In genomic region chr20:62633571-62634329, GRCh38 we compare ENCODE assay signal across 18 cellular contexts. TPM values are rescaled to one million over a fixed set of nuclear protein-coding genes. Genes with fewer than 3 reads are reported as not detected.
DNase-seq lines count a peak whose midpoint lies in the region; ATAC-seq and TF ChIP-seq lines count a peak whose summit lies in the region.
"Had no signal": no experiment of that assay in that cellular context is flagged by ENCODE, and none has a peak within 500 bp of the region (broad histone marks: within the 10 kb centered on the region; RNA-seq: fewer than 3 reads in every experiment).

No MANE protein-coding gene starts in this region.

- peaks cover 8% of the 10 kb centered on the region; the same call in 1 of the 2 replicates for H3K4me1 ChIP-seq in GM23338 (ENCODE audit: insufficient read depth)
- peaks cover 49% of the 10 kb centered on the region for H3K4me1 ChIP-seq in hepatocyte (ENCODE audit: insufficient read depth)
- no peaks in the 10 kb centered on the region for H3K4me1 ChIP-seq in smooth muscle cell (ENCODE audit: low read depth)

- H3K27ac Mint-ChIP-seq in GM23338 (no peak overlapping the region), T-helper 17 cell (peak overlapping the region; percentile 8)
- no peak overlapping the region for H3K27ac Mint-ChIP-seq in activated T-helper 1 cell treated with anti-CD3 and anti-CD28 coated beads, Interleukin-12 subunit alpha, Interleukin-12 subunit beta, Interleukin-2, Interleukin-4 antibody, amounts not matched to agents 30 ng/mL and 10 ng/mL and 1 ng/mL, durations not matched to agents 14 hours and 24 hours and 36 hours

- ATAC-seq in GM23338 (peak; percentile 9; the same call in 2 of the 3 replicates), T-helper 17 cell (no peak)
- ATAC-seq: SK-N-SH treated with all-trans-retinoic acid at 6 μM for 48 hours had no signal

- intact Hi-C loops in activated T-helper 1 cell treated with anti-CD3 and anti-CD28 coated beads, Interleukin-12 subunit alpha, Interleukin-12 subunit beta, Interleukin-2, Interleukin-4 antibody, amounts not matched to agents 30 ng/mL and 10 ng/mL and 1 ng/mL, durations not matched to agents 14 hours and 24 hours and 36 hours (cut with micrococcal nuclease), result no loop called here

- H3K9ac ChIP-seq in smooth muscle cell (ENCODE audit: low read depth), result no peak overlapping the region

- H3K27me3 Mint-ChIP-seq in GM23338 (ENCODE audit: insufficient read depth, low read depth, poor library complexity) (peaks cover 7% of the 10 kb centered on the region), T-helper 17 cell (peaks cover 29% of the 10 kb centered on the region)
- peaks cover 31% of the 10 kb centered on the region for H3K27me3 Mint-ChIP-seq in activated T-helper 1 cell treated with anti-CD3 and anti-CD28 coated beads, Interleukin-12 subunit alpha, Interleukin-12 subunit beta, Interleukin-2, Interleukin-4 antibody, amounts not matched to agents 30 ng/mL and 10 ng/mL and 1 ng/mL, durations not matched to agents 14 hours and 24 hours and 36 hours (ENCODE audit: insufficient read depth)

- H3K9me2 ChIP-seq in GM23338 (ENCODE audit: insufficient read depth) (no peaks in the 10 kb centered on the region), hepatocyte (replicated peaks; ENCODE audit: insufficient read depth) (no peaks in the 10 kb centered on the region)

- no peak for DNase-seq in GM23338 (ENCODE audit: low spot score)
- DNase-seq in T-helper 17 cell, result no peak
- peak; percentile 59 for DNase-seq in hepatocyte (ENCODE audit: low spot score)
- DNase-seq in smooth muscle cell (lab: John Stamatoyannopoulos, UW; ENCODE audit: unreplicated experiment), result no peak
- no peak for DNase-seq in mucosa of gallbladder (ENCODE audit: low spot score)
- no peak for DNase-seq in activated T-helper 1 cell treated with anti-CD3 and anti-CD28 coated beads, Interleukin-12 subunit alpha, Interleukin-12 subunit beta, Interleukin-2, Interleukin-4 antibody, amounts not matched to agents 30 ng/mL and 10 ng/mL and 1 ng/mL, durations not matched to agents 14 hours and 24 hours and 36 hours (ENCODE audit: low spot score)
- DNase-seq in NCI-H1105 treated with DMSO at 0.1 percent for 48 hours (lab: John Stamatoyannopoulos, UW), result no peak
- DNase-seq: ACHN, DMS79 treated with DMSO at 0.1 percent for 48 hours, NCI-H1417 treated with DMSO at 0.1 percent for 48 hours, NCI-H187 treated with DMSO at 0.1 percent for 48 hours, NCI-H2227 treated with DMSO at 0.1 percent for 48 hours, NCI-H510A treated with DMSO at 0.1 percent for 48 hours, NCI-H774, RPMI8226, SIG-M5 had no signal

- H4K20me1 ChIP-seq in GM23338 (replicated peaks; ENCODE audit: insufficient read depth) (no peaks in the 10 kb centered on the region), hepatocyte (ENCODE audit: insufficient read depth, poor library complexity, severe bottlenecking) (no peaks in the 10 kb centered on the region), smooth muscle cell (ENCODE audit: low read depth) (no peaks in the 10 kb centered on the region)

- no peaks in the 10 kb centered on the region for H3K9me3 ChIP-seq in T-helper 17 cell (ENCODE audit: control insufficient read depth, low read length, poor library complexity, severe bottlenecking)
- H3K9me3 ChIP-seq in hepatocyte (ENCODE audit: low read depth), result no peaks in the 10 kb centered on the region
- no peaks in the 10 kb centered on the region for H3K9me3 ChIP-seq in smooth muscle cell (replicated peaks; ENCODE audit: low read depth)

- H3K4me1 Mint-ChIP-seq in GM23338, result peaks cover 21% of the 10 kb centered on the region
- H3K4me1 Mint-ChIP-seq in T-helper 17 cell, result peaks cover 6% of the 10 kb centered on the region
- H3K4me1 Mint-ChIP-seq in activated T-helper 1 cell treated with anti-CD3 and anti-CD28 coated beads, Interleukin-12 subunit alpha, Interleukin-12 subunit beta, Interleukin-2, Interleukin-4 antibody, amounts not matched to agents 30 ng/mL and 10 ng/mL and 1 ng/mL, durations not matched to agents 14 hours and 24 hours and 36 hours (ENCODE audit: low read depth), result peaks cover 15% of the 10 kb centered on the region

- no peaks in the 10 kb centered on the region for H3K27me3 ChIP-seq in GM23338 (ENCODE audit: insufficient read depth)
- no peaks in the 10 kb centered on the region for H3K27me3 ChIP-seq in hepatocyte
- no peaks in the 10 kb centered on the region for H3K27me3 ChIP-seq in smooth muscle cell (ENCODE audit: low read depth)

- H3K4me3 ChIP-seq in GM23338 (no peak overlapping the region), hepatocyte (no peak overlapping the region), smooth muscle cell (no peak overlapping the region)

- H3K36me3 ChIP-seq in GM23338 (ENCODE audit: insufficient read depth) (no peaks in the 10 kb centered on the region), hepatocyte (replicated peaks; ENCODE audit: insufficient read depth, low read depth) (no peaks in the 10 kb centered on the region), smooth muscle cell (ENCODE audit: low read depth) (no peaks in the 10 kb centered on the region)

- H3K4me3 Mint-ChIP-seq in GM23338 (no peak overlapping the region), T-helper 17 cell (no peak overlapping the region)
- H3K4me3 Mint-ChIP-seq in activated T-helper 1 cell treated with anti-CD3 and anti-CD28 coated beads, Interleukin-12 subunit alpha, Interleukin-12 subunit beta, Interleukin-2, Interleukin-4 antibody, amounts not matched to agents 30 ng/mL and 10 ng/mL and 1 ng/mL, durations not matched to agents 14 hours and 24 hours and 36 hours, result no peak overlapping the region

- H3K36me3 Mint-ChIP-seq in GM23338 (ENCODE audit: low read depth) (no peaks in the 10 kb centered on the region; the same call in 2 of the 3 replicates), T-helper 17 cell (ENCODE audit: low read depth) (peaks cover 2% of the 10 kb centered on the region)
- no peaks in the 10 kb centered on the region for H3K36me3 Mint-ChIP-seq in activated T-helper 1 cell treated with anti-CD3 and anti-CD28 coated beads, Interleukin-12 subunit alpha, Interleukin-12 subunit beta, Interleukin-2, Interleukin-4 antibody, amounts not matched to agents 30 ng/mL and 10 ng/mL and 1 ng/mL, durations not matched to agents 14 hours and 24 hours and 36 hours (ENCODE audit: low read depth)

- peak overlapping the region; percentile 56; the same call in 1 of the 2 replicates for H2AFZ ChIP-seq in GM23338
- H2AFZ ChIP-seq in hepatocyte, result no peak overlapping the region
- no peak overlapping the region for H2AFZ ChIP-seq in smooth muscle cell (ENCODE audit: low read depth)

- H3K79me2 ChIP-seq in GM23338 (replicated peaks; ENCODE audit: insufficient read depth) (no peaks in the 10 kb centered on the region), hepatocyte (no peaks in the 10 kb centered on the region), smooth muscle cell (ENCODE audit: low read depth) (no peaks in the 10 kb centered on the region)

- 60% methylated on average over 28 of the region's 28 CpGs for WGBS in hepatocyte (ENCODE audit: low lambda C conversion rate, missing lambda C conversion rate)
- 42% methylated on average over 27 of the region's 28 CpGs for WGBS in smooth muscle cell (ENCODE audit: low lambda C conversion rate)

- TF ChIP-seq CTCF in GM23338 (conservative IDR thresholded peaks at IDR 0.05; ENCODE audit: low read depth in 2 of 2) (no peak), hepatocyte (IDR thresholded peaks at IDR 0.05; ENCODE audit: poor library complexity) (peak; percentile 14), smooth muscle cell (IDR thresholded peaks at IDR 0.05; ENCODE audit: borderline replicate concordance, insufficient read depth, poor library complexity, severe bottlenecking) (no peak)

- no peak overlapping the region for H3K4me2 ChIP-seq in GM23338
- H3K4me2 ChIP-seq in hepatocyte, result no peak overlapping the region
- H3K4me2 ChIP-seq in smooth muscle cell, result peak overlapping the region; percentile 7

- H3K9me3 Mint-ChIP-seq in GM23338, result no peaks in the 10 kb centered on the region
- H3K9me3 Mint-ChIP-seq in activated T-helper 1 cell treated with anti-CD3 and anti-CD28 coated beads, Interleukin-12 subunit alpha, Interleukin-12 subunit beta, Interleukin-2, Interleukin-4 antibody, amounts not matched to agents 30 ng/mL and 10 ng/mL and 1 ng/mL, durations not matched to agents 14 hours and 24 hours and 36 hours, result no peaks in the 10 kb centered on the region

- H3F3A ChIP-seq in GM23338 (replicated peaks; ENCODE audit: low read depth), result no peaks in the 10 kb centered on the region
- no peaks in the 10 kb centered on the region for H3F3A ChIP-seq in smooth muscle cell (ENCODE audit: low read depth)

- H3K27ac ChIP-seq in GM23338 (ENCODE audit: low read depth) (no peak overlapping the region), hepatocyte (peak overlapping the region; percentile 79), smooth muscle cell (ENCODE audit: low read depth) (peak overlapping the region; percentile 62)
- H3K27ac ChIP-seq: C4-2B had no signal

TF ChIP-seq in GM23338, 12 proteins besides CTCF, POLR2A, EP300 and RAD21 (continues in another document):
- TF ChIP-seq POLR2AphosphoS5 (IDR thresholded peaks at IDR 0.05; ENCODE audit: low read depth) (no peak), JUNB (IDR thresholded peaks at IDR 0.05; ENCODE audit: unreplicated experiment) (no peak), EZH2phosphoT487 (IDR thresholded peaks at IDR 0.05; ENCODE audit: unreplicated experiment) (no peak), EZH2 (IDR thresholded peaks at IDR 0.05; ENCODE audit: low read depth, unreplicated experiment) (no peak), NANOG (IDR thresholded peaks at IDR 0.05; ENCODE audit: borderline replicate concordance) (no peak), ZNF114 (CRISPR knock-in tag; IDR thresholded peaks at IDR 0.05) (no peak)

RNA-seq across cellular contexts. Expression of gene SLCO4A1, which starts 8.6 kb away (rescaled TPM):
- 38.3 and 41.6 TPM in 2 replicates for total RNA-seq in GM23338 (2014; rRNA removed; shearing (Covaris generic))
- polyA plus RNA-seq in GM23338 (2016; fragmentation: Nextera tagmentation; extraction: Ambion mirVana) (27.2 and 28.5 TPM in 2 replicates), hepatocyte (87.3 and 99.0 TPM in 2 replicates), smooth muscle cell (1.4 and 1.7 TPM in 2 replicates)
- total RNA-seq in T-helper 17 cell (1 to 10 TPM; 1.9 TPM), hepatocyte (25.8 and 26.7 TPM in 2 replicates), smooth muscle cell (0.18 and 0.81 TPM in 2 replicates), mucosa of gallbladder (5.9 TPM)
- total RNA-seq in activated T-helper 1 cell treated with anti-CD3 and anti-CD28 coated beads, Interleukin-12 subunit alpha, Interleukin-12 subunit beta, Interleukin-2, Interleukin-4 antibody, amounts not matched to agents 30 ng/mL and 10 ng/mL and 1 ng/mL, durations not matched to agents 14 hours and 24 hours and 36 hours, result 47.6 and 49.8 TPM in 2 replicates
